In genomic region chr2:85865539-85866164, GRCh38 we compare ENCODE assay signal across 11 cellular contexts. TPM values are rescaled to one million over a fixed set of nuclear protein-coding genes. Genes with fewer than 3 reads are reported as not detected.
A peak's percentile ranks its signal among the peaks of the same experiment; 100 is the strongest.
DNase-seq lines count a peak whose midpoint lies in the region; ATAC-seq and TF ChIP-seq lines count a peak whose summit lies in the region.
"Had no signal": no experiment of that assay in that cellular context is flagged by ENCODE, and none has a peak within 500 bp of the region (broad histone marks: within the 10 kb centered on the region; RNA-seq: fewer than 3 reads in every experiment).

No MANE protein-coding gene starts in this region.

- no peak overlapping the region for H3K9ac ChIP-seq in smooth muscle cell (ENCODE audit: low read depth)

- H3K4me1 ChIP-seq in smooth muscle cell (ENCODE audit: low read depth) = no peaks in the 10 kb centered on the region

- H3K9me3 ChIP-seq in smooth muscle cell (replicated peaks; ENCODE audit: low read depth) = no peaks in the 10 kb centered on the region

- peak overlapping the region; percentile 0 for H2AFZ ChIP-seq in smooth muscle cell (ENCODE audit: low read depth)

- CTCF ChIA-PET in T-cell (lab: Charles Lee) = interaction anchor here in 1 of 2 donors (1.1 to 1.8 kb wide), 3 partner anchors 13 to 38 kb away, joined by 5 to 6 read pairs (median 5); partner anchors contain the start of gene ST3GAL5

- intact Hi-C loops in lower leg skin (cut with DNase I; ENCODE audit: low total_unique reads) = no loop called here

- DNase-seq in activated effector memory CD4-positive, alpha-beta T cell treated with anti-CD3 and anti-CD28 coated beads, Interleukin-2, amount 50 U/mL, for 16 hours = peak; percentile 68
- DNase-seq in activated effector memory CD4-positive, alpha-beta T cell treated with Interleukin-2 at 50 U/mL for 16 hours = no peak
- DNase-seq in T-cell = no peak
- no peak for DNase-seq in smooth muscle cell (lab: John Stamatoyannopoulos, UW; ENCODE audit: unreplicated experiment)
- DNase-seq in lower leg skin (ENCODE audit: low spot score in 2 of 2) = no peak
- no peak for DNase-seq in DMS153 (lab: John Stamatoyannopoulos, UW)
- DNase-seq: left cardiac atrium, SHP77 treated with DMSO at 0.1 percent for 48 hours had no signal

- peaks cover 23% of the 10 kb centered on the region for H3K36me3 Mint-ChIP-seq in T-cell

- H3K27ac Mint-ChIP-seq in T-cell = peak overlapping the region; percentile 73 to 88

- H3K27me3 Mint-ChIP-seq in T-cell = no peaks in the 10 kb centered on the region

- ATAC-seq in HG02610 (IDR thresholded peaks at IDR 0.05; ENCODE audit: unreplicated experiment) (peak; percentile 92), T-cell (replicated peaks in 1 of 4) (peak; percentile 20 to 58 (median 32)), GM21528 (IDR thresholded peaks at IDR 0.05; ENCODE audit: low FRiP score, unreplicated experiment) (no peak)

- WGBS in smooth muscle cell (ENCODE audit: low lambda C conversion rate) = 45% methylated on average over 6 of the region's 6 CpGs
- 76 to 77% methylated on average over 6 of the region's 6 CpGs for WGBS in lower leg skin, 2 donors

- H3K4me2 ChIP-seq in smooth muscle cell = peak overlapping the region; percentile 47

- TF ChIP-seq CTCF in smooth muscle cell (IDR thresholded peaks at IDR 0.05; ENCODE audit: borderline replicate concordance, insufficient read depth, poor library complexity, severe bottlenecking) = no peak
- TF ChIP-seq CTCF in lower leg skin (IDR thresholded peaks at IDR 0.05) = no peak

- H3K27ac ChIP-seq in smooth muscle cell (ENCODE audit: low read depth) = no peak overlapping the region
- H3K27ac ChIP-seq: C4-2B had no signal

- no peak for TF ChIP-seq POLR2A in lower leg skin (IDR thresholded peaks at IDR 0.05)

- H4K20me1 ChIP-seq in smooth muscle cell (ENCODE audit: low read depth) = peaks cover 9% of the 10 kb centered on the region

- H3K4me3 Mint-ChIP-seq in T-cell = no peak overlapping the region

- H3K4me3 ChIP-seq in smooth muscle cell (no peak overlapping the region), lower leg skin (ENCODE audit: low read depth, poor library complexity, severe bottlenecking) (no peak overlapping the region)

- H3K9me3 Mint-ChIP-seq in T-cell = no peaks in the 10 kb centered on the region

- POLR2A ChIA-PET in T-cell (lab: Charles Lee) = no interaction called here

- H3K36me3 ChIP-seq in smooth muscle cell (ENCODE audit: low read depth) = no peaks in the 10 kb centered on the region

- peaks cover 9% of the 10 kb centered on the region for H3F3A ChIP-seq in smooth muscle cell (ENCODE audit: low read depth)

- peaks cover 68 to 74% (median 69%) of the 10 kb centered on the region in 3 donors for H3K4me1 Mint-ChIP-seq in T-cell

- no peaks in the 10 kb centered on the region for H3K79me2 ChIP-seq in smooth muscle cell (ENCODE audit: low read depth)

- H3K27me3 ChIP-seq in smooth muscle cell (ENCODE audit: low read depth) = no peaks in the 10 kb centered on the region

RNA-seq across cellular contexts. Expression of gene ST3GAL5, which starts 23.1 kb away (rescaled TPM):
- 10 to 100 TPM; 22.8 to 56.2 (median 31.9) TPM for total RNA-seq in T-cell
- total RNA-seq in smooth muscle cell = 21.3 and 26.4 TPM in 2 replicates
- 10.9 and 12.3 TPM in 2 replicates for polyA plus RNA-seq in smooth muscle cell
- 1 to 10 TPM; 6.9 to 8.6 (median 8.1) TPM for total RNA-seq in lower leg skin
